ENCODE assay signal across 10 cellular contexts in the genomic region with DNA sequence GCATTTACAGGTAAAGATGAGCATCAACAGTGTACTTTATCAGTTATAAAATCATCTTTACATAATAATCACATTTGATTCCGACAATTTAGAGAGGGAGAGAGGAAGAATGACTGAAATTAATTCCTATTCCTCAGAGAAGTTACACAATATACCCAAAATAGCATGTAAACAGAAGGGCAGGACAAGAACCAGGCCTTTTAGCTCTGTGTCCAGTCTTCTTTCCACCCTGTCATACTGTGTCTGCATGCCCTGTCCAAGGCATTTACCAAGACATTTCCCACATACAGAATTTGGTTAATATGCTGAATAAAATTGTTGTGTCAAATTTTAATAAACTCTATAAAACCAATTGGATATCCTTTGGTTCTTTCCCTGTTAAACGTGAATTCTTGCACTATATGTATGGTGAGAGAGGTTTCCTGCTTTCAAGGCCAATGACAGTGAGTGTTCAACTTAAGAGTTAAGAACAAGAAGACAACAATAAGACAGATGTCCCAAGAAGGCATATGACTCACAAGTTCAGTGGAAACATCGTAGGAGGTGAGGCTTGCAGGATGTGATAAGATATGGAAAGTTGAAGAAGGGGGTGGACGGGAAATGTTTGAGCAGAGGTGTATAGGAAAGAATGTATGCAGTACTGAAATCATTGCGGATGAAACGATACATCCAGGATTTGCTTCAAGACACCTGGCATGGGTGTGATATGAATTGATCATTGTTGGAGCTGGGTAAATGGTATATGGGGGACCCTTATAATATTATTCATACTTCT. TPM values are rescaled to one million over a fixed set of nuclear protein-coding genes. Genes with fewer than 3 reads are reported as not detected.
A peak's percentile ranks its signal among the peaks of the same experiment; 100 is the strongest.
DNase-seq lines count a peak whose midpoint lies in the region; ATAC-seq and TF ChIP-seq lines count a peak whose summit lies in the region.
"Had no signal": no experiment of that assay in that cellular context is flagged by ENCODE, and none has a peak within 500 bp of the region (broad histone marks: within the 10 kb centered on the region; RNA-seq: fewer than 3 reads in every experiment).

No MANE protein-coding gene starts in this region.

- H3K4me3 ChIP-seq in right lobe of liver (no peak overlapping the region), vagina (no peak overlapping the region)
- H3K4me3 ChIP-seq: BLaER1 treated with 17β-estradiol and CSF1 and Interleukin-3, amounts not matched to agents 10 nM and 100 nM had no signal

- peak; percentile 83 to 87 for ATAC-seq in activated naive CD4-positive, alpha-beta T cell treated with anti-CD3 and anti-CD28 coated beads, Interleukin-2, amount 50 U/mL, for 72 hours
- peak in 3 of 4 donors; percentile 47 to 74 (median 68) for ATAC-seq in right lobe of liver
- ATAC-seq in HG02642 (IDR thresholded peaks at IDR 0.05; ENCODE audit: poor library complexity, unreplicated experiment) = no peak
- no peak for ATAC-seq in GM19328 (IDR thresholded peaks at IDR 0.05; ENCODE audit: unreplicated experiment)
- ATAC-seq: natural killer cell had no signal

- intact Hi-C loops in right lobe of liver (cut with DNase I) (no loop called here), vagina (cut with DNase I) (no loop called here)

- TF ChIP-seq CTCF in right lobe of liver (IDR thresholded peaks at IDR 0.05) = no peak
- TF ChIP-seq CTCF in vagina (IDR thresholded peaks at IDR 0.05) = no peak

- H3K27me3 ChIP-seq in right lobe of liver (no peaks in the 10 kb centered on the region), vagina (no peaks in the 10 kb centered on the region)
- H3K27me3 ChIP-seq: BLaER1 treated with 17β-estradiol and CSF1 and Interleukin-3, amounts not matched to agents 10 nM and 100 nM had no signal

- TF ChIP-seq POLR2A in right lobe of liver (IDR thresholded peaks at IDR 0.05) = no peak
- TF ChIP-seq POLR2A in vagina (IDR thresholded peaks at IDR 0.05) = no peak

- no peaks in the 10 kb centered on the region for H3K9me3 Mint-ChIP-seq in activated naive CD4-positive, alpha-beta T cell treated with anti-CD3 and anti-CD28 coated beads, Interleukin-2, amount 50 U/mL, for 72 hours
- H3K9me3 Mint-ChIP-seq: natural killer cell had no signal

- no peaks in the 10 kb centered on the region for H3K36me3 ChIP-seq in right lobe of liver
- H3K36me3 ChIP-seq in vagina = no peaks in the 10 kb centered on the region

- H3K9me3 ChIP-seq in right lobe of liver (no peaks in the 10 kb centered on the region), vagina (no peaks in the 10 kb centered on the region)

- peaks cover 12 to 30% of the 10 kb centered on the region in 2 donors for H3K36me3 Mint-ChIP-seq in activated naive CD4-positive, alpha-beta T cell treated with anti-CD3 and anti-CD28 coated beads, Interleukin-2, amount 50 U/mL, for 72 hours
- H3K36me3 Mint-ChIP-seq: natural killer cell had no signal

- 65% methylated on average over 6 of the region's 6 CpGs for WGBS in right lobe of liver (ENCODE audit: insufficient coverage, low coverage, low lambda C conversion rate, missing lambda C conversion rate)

- peaks cover 0 to 13% (median 0%) of the 10 kb centered on the region in 4 donors for H3K4me1 ChIP-seq in right lobe of liver
- peaks cover 36% of the 10 kb centered on the region for H3K4me1 ChIP-seq in vagina

- peak; percentile 16 to 28 for DNase-seq in stimulated activated CD4-positive, alpha-beta T cell treated with anti-CD3 and anti-CD28 coated beads, Interleukin-12 subunit alpha, Interleukin-12 subunit beta, amount 100 ng/mL, for 24 hours (ENCODE audit: low read depth in 2 of 2)
- no peak for DNase-seq in stimulated activated CD4-positive, alpha-beta T cell treated with anti-CD3 and anti-CD28 coated beads, Interleukin-4, amount 100 ng/mL, for 1 hour
- DNase-seq in activated naive CD4-positive, alpha-beta T cell treated with anti-CD3 and anti-CD28 coated beads, Interleukin-2, amount 50 U/mL, for 72 hours (ENCODE audit: low spot score in 2 of 2) = peak; percentile 59 to 62
- DNase-seq in right lobe of liver = no peak
- DNase-seq in vagina (ENCODE audit: extremely low spot score in 2 of 2) = no peak
- no peak for DNase-seq in AG08396 (ENCODE audit: low spot score)
- DNase-seq: natural killer cell had no signal

- peak overlapping the region; percentile 91 to 97 for H3K27ac Mint-ChIP-seq in activated naive CD4-positive, alpha-beta T cell treated with anti-CD3 and anti-CD28 coated beads, Interleukin-2, amount 50 U/mL, for 72 hours
- H3K27ac Mint-ChIP-seq: natural killer cell had no signal

- H3K27ac ChIP-seq in right lobe of liver = no peak overlapping the region
- peak overlapping the region; percentile 9 for H3K27ac ChIP-seq in vagina

RNA-seq across cellular contexts. Expression of a gene that starts 20.8 kb away (rescaled TPM):
- total RNA-seq in activated naive CD4-positive, alpha-beta T cell treated with anti-CD3 and anti-CD28 coated beads, Interleukin-2, amount 50 U/mL, for 72 hours = 10 to 100 TPM; 31.1 to 47.9 TPM
- total RNA-seq in right lobe of liver (10 to 100 TPM in 1 of 6 experiments, 1 to 10 TPM in 5; 1.8 to 11.3 (median 4.7) TPM), vagina (9.8 TPM)

Comparison
In these comparisons a context has a peak if more than half of its experiments do, and no peak if none do; other contexts are left out.
1. DNase-seq: peak in stimulated activated CD4-positive, alpha-beta T cell treated with anti-CD3 and anti-CD28 coated beads, Interleukin-12 subunit alpha, Interleukin-12 subunit beta, amount 100 ng/mL, for 24 hours (2 of 2) and activated naive CD4-positive, alpha-beta T cell treated with anti-CD3 and anti-CD28 coated beads, Interleukin-2, amount 50 U/mL, for 72 hours (2 of 2); none in stimulated activated CD4-positive, alpha-beta T cell treated with anti-CD3 and anti-CD28 coated beads, Interleukin-4, amount 100 ng/mL, for 1 hour (single experiment), right lobe of liver (0 of 3), vagina (0 of 2) and AG08396 (single experiment).
2. ATAC-seq: peak in activated naive CD4-positive, alpha-beta T cell treated with anti-CD3 and anti-CD28 coated beads, Interleukin-2, amount 50 U/mL, for 72 hours (2 of 2) and right lobe of liver (3 of 4); none in HG02642 (single experiment) and GM19328 (single experiment).